Comparison of ENCODE assay signal across 18 cellular contexts in the genomic region with DNA sequence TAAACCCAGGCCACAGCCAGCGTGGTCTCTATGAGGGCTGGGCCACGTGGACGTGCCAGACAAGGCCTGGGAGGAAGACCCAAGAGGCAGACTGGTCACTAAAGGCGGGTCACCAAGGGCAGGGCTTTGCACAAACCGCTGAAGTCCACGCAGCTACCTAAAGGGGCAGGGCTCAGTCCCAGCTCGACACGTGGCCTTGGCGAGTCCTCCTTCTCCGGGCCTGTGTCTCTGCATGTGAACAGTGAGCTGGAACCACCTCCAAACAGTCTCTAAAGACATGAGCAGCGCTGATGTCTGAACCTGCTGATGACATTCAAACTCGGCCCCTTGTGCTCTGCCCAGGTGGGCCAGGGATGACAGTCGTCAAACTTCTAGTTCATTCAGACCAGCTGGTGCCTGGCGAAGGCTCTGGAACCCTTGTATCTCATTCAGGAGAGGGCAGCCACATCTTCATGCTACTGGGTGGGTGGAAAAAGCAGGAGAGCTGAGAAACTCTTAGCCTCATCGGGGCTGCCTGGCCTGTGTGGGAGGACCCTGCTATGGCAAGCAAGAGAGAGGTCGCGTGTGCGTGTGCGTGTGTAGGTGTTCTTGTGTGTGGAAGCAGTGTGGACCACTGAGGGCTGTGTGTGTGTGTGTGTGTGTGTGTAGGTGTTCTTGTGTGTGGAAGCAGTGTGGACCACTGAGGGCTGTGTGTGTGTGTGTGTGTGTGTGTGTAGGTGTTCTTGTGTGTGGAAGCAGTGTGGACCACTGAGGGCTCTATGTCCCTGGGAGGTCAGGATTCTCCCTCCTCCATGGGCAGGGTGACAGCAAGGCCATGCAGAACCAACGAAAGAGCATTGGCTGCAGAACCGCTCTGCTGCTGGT. TPM values are rescaled to one million over a fixed set of nuclear protein-coding genes. Genes with fewer than 3 reads are reported as not detected.
DNase-seq lines count a peak whose midpoint lies in the region; ATAC-seq and TF ChIP-seq lines count a peak whose summit lies in the region.
"Had no signal": no experiment of that assay in that cellular context is flagged by ENCODE, and none has a peak within 500 bp of the region (broad histone marks: within the 10 kb centered on the region; RNA-seq: fewer than 3 reads in every experiment).

No MANE protein-coding gene starts in this region.

- peaks cover 6% of the 10 kb centered on the region in 2 donors for H3K4me1 Mint-ChIP-seq in stimulated activated naive B cell treated with anti-CD40 and anti-IgM and Interleukin-4, amounts not matched to agents 10 μg/mL and 1 μg/mL and 100 μg/mL, for 72 hours

- TF ChIP-seq CTCF in esophagus muscularis mucosa (IDR thresholded peaks at IDR 0.05) (no peak), prostate gland (IDR thresholded peaks at IDR 0.05) (no peak), colonic mucosa (IDR thresholded peaks at IDR 0.05) (no peak)

- H3K27me3 ChIP-seq in esophagus muscularis mucosa (no peaks in the 10 kb centered on the region), prostate gland (replicated peaks; ENCODE audit: insufficient read depth) (no peaks in the 10 kb centered on the region), colonic mucosa (no peaks in the 10 kb centered on the region)

- intact Hi-C loops in esophagus muscularis mucosa (cut with DNase I) (loop anchor here (10.0 kb wide), 1 partner anchor 517 kb away; no protein-coding TSS in a partner anchor), prostate gland (cut with DNase I) (loop anchor here (2.0 to 10.0 kb wide), 3 partner anchors 149 to 443 kb away; a partner anchor contains a TSS), colonic mucosa (cut with DNase I) (loop anchor here (10.0 kb wide), 1 partner anchor 487 kb away; no protein-coding TSS in a partner anchor)

- H3K27me3 Mint-ChIP-seq in stimulated activated naive B cell treated with anti-CD40 and anti-IgM and Interleukin-4, amounts not matched to agents 10 μg/mL and 1 μg/mL and 100 μg/mL, for 72 hours: no peaks in the 10 kb centered on the region

- no peak overlapping the region for H3K4me3 Mint-ChIP-seq in stimulated activated naive B cell treated with anti-CD40 and anti-IgM and Interleukin-4, amounts not matched to agents 10 μg/mL and 1 μg/mL and 100 μg/mL, for 72 hours
- H3K4me3 Mint-ChIP-seq: T-cell had no signal

- TF ChIP-seq EP300 in esophagus muscularis mucosa (IDR thresholded peaks at IDR 0.05): no peak

- DNase-seq in astrocyte of the hippocampus (ENCODE audit: low read depth, low spot score) (peak; percentile 2), esophagus muscularis mucosa (ENCODE audit: extremely low spot score) (no peak), mesenteric fat pad (ENCODE audit: low spot score) (peak; percentile 87), prostate gland (ENCODE audit: low spot score) (no peak), UCSD-AML1 (lab: John Stamatoyannopoulos, UW; ENCODE audit: unreplicated experiment) (no peak), NCI-H1105 (lab: John Stamatoyannopoulos, UW) (no peak), colonic mucosa (no peak)
- DNase-seq in stimulated activated naive B cell treated with anti-CD40 and anti-IgM and Interleukin-4, amounts not matched to agents 10 μg/mL and 1 μg/mL and 100 μg/mL, for 72 hours: no peak
- DNase-seq: activated CD8-positive, alpha-beta memory T cell treated with anti-CD3 and anti-CD28 coated beads for 24 hours; amygdala; Caco-2; cortex of kidney; erythroblast; GOT3; kidney glomerular epithelial cell; NCI-H1417 treated with DMSO at 0.1 percent for 48 hours; retina; T-cell had no signal

- no peak for ATAC-seq in stimulated activated naive B cell treated with anti-CD40 and anti-IgM and Interleukin-4, amounts not matched to agents 10 μg/mL and 1 μg/mL and 100 μg/mL, for 72 hours (replicated peaks)
- ATAC-seq: T-cell had no signal

- peak overlapping the region; percentile 37 for H3K27ac Mint-ChIP-seq in stimulated activated naive B cell treated with anti-CD40 and anti-IgM and Interleukin-4, amounts not matched to agents 10 μg/mL and 1 μg/mL and 100 μg/mL, for 72 hours
- H3K27ac Mint-ChIP-seq: T-cell had no signal

- H3K4me1 ChIP-seq in esophagus muscularis mucosa: peaks cover 28 to 40% (median 35%) of the 10 kb centered on the region in 4 donors
- peaks cover 5% of the 10 kb centered on the region for H3K4me1 ChIP-seq in prostate gland (replicated peaks)
- no peaks in the 10 kb centered on the region for H3K4me1 ChIP-seq in colonic mucosa

- H3K9me3 ChIP-seq in esophagus muscularis mucosa (no peaks in the 10 kb centered on the region), prostate gland (no peaks in the 10 kb centered on the region), colonic mucosa (no peaks in the 10 kb centered on the region)
- H3K9me3 ChIP-seq: Caco-2 had no signal

- H3K4me3 ChIP-seq in esophagus muscularis mucosa (no peak overlapping the region), prostate gland (no peak overlapping the region), colonic mucosa (no peak overlapping the region)

- WGBS in esophagus muscularis mucosa: 71% methylated on average over 9 of the region's 21 CpGs
- 72% methylated on average over 21 of the region's 21 CpGs for WGBS in prostate gland

- H3K27ac ChIP-seq in esophagus muscularis mucosa (replicated peaks in 1 of 4) (peak overlapping the region; percentile 58 to 76 (median 66)), prostate gland (peak overlapping the region in 1 of 2 donors; percentile 36), colonic mucosa (no peak overlapping the region)

- H3K9me3 Mint-ChIP-seq in stimulated activated naive B cell treated with anti-CD40 and anti-IgM and Interleukin-4, amounts not matched to agents 10 μg/mL and 1 μg/mL and 100 μg/mL, for 72 hours: no peaks in the 10 kb centered on the region
- H3K9me3 Mint-ChIP-seq: T-cell had no signal

- TF ChIP-seq POLR2A in esophagus muscularis mucosa (IDR thresholded peaks at IDR 0.05; ENCODE audit: low read depth) (no peak), prostate gland (IDR thresholded peaks at IDR 0.05) (no peak)

- H3K36me3 Mint-ChIP-seq in stimulated activated naive B cell treated with anti-CD40 and anti-IgM and Interleukin-4, amounts not matched to agents 10 μg/mL and 1 μg/mL and 100 μg/mL, for 72 hours: no peaks in the 10 kb centered on the region
- H3K36me3 Mint-ChIP-seq: T-cell had no signal

- no peak overlapping the region for H3K9ac ChIP-seq in colonic mucosa (ENCODE audit: low read depth in 2 of 2, low read length in 2 of 2)

- peaks cover 0 to 24% (median 13%) of the 10 kb centered on the region in 4 donors for H3K36me3 ChIP-seq in esophagus muscularis mucosa
- no peaks in the 10 kb centered on the region for H3K36me3 ChIP-seq in prostate gland
- no peaks in the 10 kb centered on the region for H3K36me3 ChIP-seq in colonic mucosa

RNA-seq across cellular contexts. Expression of a gene that starts 14.1 kb away (rescaled TPM):
- total RNA-seq in esophagus muscularis mucosa (10 to 100 TPM; 29.0 to 41.9 (median 39.3) TPM), mesenteric fat pad (59.2 TPM), prostate gland (10 to 100 TPM; 20.2 to 21.6 TPM), colonic mucosa (10 to 100 TPM; 19.4 to 22.7 TPM)

Comparison
In these comparisons a context has a peak if more than half of its experiments do, and no peak if none do; other contexts are left out.
1. DNase-seq: peak in astrocyte of the hippocampus (single experiment) and mesenteric fat pad (single experiment); none in esophagus muscularis mucosa (single experiment), stimulated activated naive B cell treated with anti-CD40 and anti-IgM and Interleukin-4, amounts not matched to agents 10 μg/mL and 1 μg/mL and 100 μg/mL, for 72 hours (single experiment), prostate gland (single experiment), UCSD-AML1 (single experiment), NCI-H1105 (single experiment) and colonic mucosa (single experiment).